19 cellular contexts compared by ENCODE assay signal in the genomic region with DNA sequence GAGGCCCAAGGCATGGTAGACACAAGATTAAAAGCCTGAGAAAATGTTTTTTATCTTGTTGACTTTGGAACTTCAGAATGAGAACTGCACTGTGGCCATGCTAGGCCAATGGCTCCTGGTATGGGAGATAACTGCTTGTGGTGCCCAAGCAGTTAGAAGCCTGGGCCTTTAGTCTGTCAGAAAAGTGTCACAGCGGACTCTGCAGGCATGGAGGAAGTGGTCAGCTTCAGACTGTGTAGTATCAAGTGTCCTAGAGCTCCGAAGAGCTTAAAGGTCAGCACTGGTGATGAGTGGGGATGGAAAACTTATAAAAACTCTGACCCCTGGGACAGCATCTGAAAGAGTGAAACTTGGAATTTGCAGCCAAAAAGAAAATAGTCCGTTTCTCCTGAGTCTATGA. TPM values are rescaled to one million over a fixed set of nuclear protein-coding genes. Genes with fewer than 3 reads are reported as not detected.
A peak's percentile ranks its signal among the peaks of the same experiment; 100 is the strongest.
DNase-seq lines count a peak whose midpoint lies in the region; ATAC-seq and TF ChIP-seq lines count a peak whose summit lies in the region.
"Had no signal": no experiment of that assay in that cellular context is flagged by ENCODE, and none has a peak within 500 bp of the region (broad histone marks: within the 10 kb centered on the region; RNA-seq: fewer than 3 reads in every experiment).

No MANE protein-coding gene starts in this region.

- H3K27me3 Mint-ChIP-seq in T-cell, result no peaks in the 10 kb centered on the region
- H3K27me3 Mint-ChIP-seq in central memory CD8-positive, alpha-beta T cell, result no peaks in the 10 kb centered on the region
- H3K27me3 Mint-ChIP-seq: stimulated activated naive CD8-positive, alpha-beta T cell treated with anti-CD3 and anti-CD28 coated beads, Interleukin-15, Interleukin-2, amounts not matched to agents 100 ng/mL and 50 ng/mL, for 24 hours had no signal

- ATAC-seq in T-cell (replicated peaks in 1 of 4), result no peak
- ATAC-seq in central memory CD8-positive, alpha-beta T cell (replicated peaks; ENCODE audit: extremely low read depth, poor library complexity, severe bottlenecking), result no peak
- no peak for ATAC-seq in foreskin keratinocyte
- ATAC-seq: activated CD8-positive, alpha-beta T cell treated with anti-CD3 and anti-CD28 coated beads, Interleukin-2, amount 10 ng/mL, durations not matched to agents 7 days and 5 days; activated T-cell treated with anti-CD3 and anti-CD28 coated beads, Interleukin-2, amount 50 U/mL, for 4 hours had no signal

- H3K36me3 ChIP-seq in transverse colon (peaks cover 0 to 21% (median 6%) of the 10 kb centered on the region in 4 donors), colonic mucosa (peaks cover 15% of the 10 kb centered on the region)

- H3K9ac ChIP-seq in colonic mucosa (ENCODE audit: low read depth in 2 of 2, low read length in 2 of 2), result no peak overlapping the region
- H3K9ac ChIP-seq: KMS-11 had no signal

- H3K27ac Mint-ChIP-seq in T-cell, result peak overlapping the region; percentile 52 to 73
- H3K27ac Mint-ChIP-seq in central memory CD8-positive, alpha-beta T cell (ENCODE audit: low read depth), result peak overlapping the region; percentile 38
- H3K27ac Mint-ChIP-seq: activated CD8-positive, alpha-beta T cell treated with anti-CD3 and anti-CD28 coated beads, Interleukin-2, amount 10 ng/mL, durations not matched to agents 7 days and 5 days; stimulated activated naive CD8-positive, alpha-beta T cell treated with anti-CD3 and anti-CD28 coated beads, Interleukin-15, Interleukin-2, amounts not matched to agents 100 ng/mL and 50 ng/mL, for 24 hours; T-helper 1 cell treated with Interleukin-12 subunit alpha and Interleukin-12 subunit beta and Interleukin-4 antibody, amounts not matched to agents 30 μg/mL and 1 μg/mL, for 36 hours had no signal

- no peak for TF ChIP-seq EP300 in transverse colon (IDR thresholded peaks at IDR 0.05; ENCODE audit: low read depth)

- intact Hi-C loops in transverse colon (cut with DNase I; ENCODE audit: low total_unique reads), result no loop called here
- intact Hi-C loops in colonic mucosa (cut with DNase I), result no loop called here

- in situ Hi-C loops in transverse colon (cut with MboI; ENCODE audit: low pct_ligation_motif_present in 1 of 4, low pct_unique_long_range_greater_than_20kb in 1 of 4, low sequenced_read_pairs in 3 of 4), result no loop called here

- no peak for TF ChIP-seq POLR2A in transverse colon (IDR thresholded peaks at IDR 0.05)

- H3K4me1 ChIP-seq in transverse colon (peaks cover 34 to 65% (median 47%) of the 10 kb centered on the region in 4 donors), colonic mucosa (peaks cover 26% of the 10 kb centered on the region), foreskin keratinocyte (peaks cover 5% of the 10 kb centered on the region)
- H3K4me1 ChIP-seq: HAP-1 had no signal

- H3K9me3 Mint-ChIP-seq in T-cell, result no peaks in the 10 kb centered on the region
- H3K9me3 Mint-ChIP-seq in central memory CD8-positive, alpha-beta T cell, result no peaks in the 10 kb centered on the region
- H3K9me3 Mint-ChIP-seq: activated T-cell treated with anti-CD3 and anti-CD28 coated beads, Interleukin-2, amount 50 U/mL, for 4 hours; stimulated activated naive CD8-positive, alpha-beta T cell treated with anti-CD3 and anti-CD28 coated beads, Interleukin-15, Interleukin-2, amounts not matched to agents 100 ng/mL and 50 ng/mL, for 24 hours; T-helper 1 cell treated with Interleukin-12 subunit alpha and Interleukin-12 subunit beta and Interleukin-4 antibody, amounts not matched to agents 30 μg/mL and 1 μg/mL, for 36 hours had no signal

- H3K27ac ChIP-seq in transverse colon (peak overlapping the region; percentile 82 to 86 (median 84)), colonic mucosa (no peak overlapping the region), foreskin keratinocyte (no peak overlapping the region)
- H3K27ac ChIP-seq: KMS-11 had no signal

- POLR2A ChIA-PET in T-cell (lab: Charles Lee), result no interaction called here

- H3K4me1 Mint-ChIP-seq in T-cell, result peaks cover 41 to 77% (median 77%) of the 10 kb centered on the region in 3 donors
- H3K4me1 Mint-ChIP-seq in central memory CD8-positive, alpha-beta T cell, result peaks cover 67% of the 10 kb centered on the region

- WGBS in transverse colon (ENCODE audit: low coverage in 1 of 2), 2 donors, result 78 to 83% methylated on average over 1 to 3 of the region's 3 CpGs

- H3K27me3 ChIP-seq in transverse colon (no peaks in the 10 kb centered on the region), colonic mucosa (no peaks in the 10 kb centered on the region), foreskin keratinocyte (no peaks in the 10 kb centered on the region)

- CTCF ChIA-PET in T-cell (lab: Charles Lee), result interaction anchor here (0.5 to 0.7 kb wide), 2 partner anchors 51 to 54 kb away, joined by 3 read pairs; no protein-coding TSS in a partner anchor

- no peak for DNase-seq in T-cell
- DNase-seq in central memory CD8-positive, alpha-beta T cell (ENCODE audit: low spot score in 2 of 2), result no peak
- peak; percentile 47 for DNase-seq in myocyte (ENCODE audit: low read depth)
- DNase-seq in transverse colon, result no peak
- DNase-seq in colonic mucosa, result no peak
- DNase-seq in foreskin keratinocyte, result no peak
- no peak for DNase-seq in NCI-H774 (lab: John Stamatoyannopoulos, UW)
- DNase-seq: activated CD4-positive, CD25-positive, alpha-beta regulatory T cell; activated CD8-positive, alpha-beta T cell treated with anti-CD3 and anti-CD28 coated beads, Interleukin-2, amount 10 ng/mL, durations not matched to agents 7 days and 5 days; activated T-cell treated with anti-CD3 and anti-CD28 coated beads, Interleukin-2, amount 50 U/mL, for 4 hours; cerebellar nuclear complex; GDM1; kidney glomerular epithelial cell; NCI-H1092; NCI-H524 treated with DMSO at 0.1 percent for 48 hours had no signal

- H3K9me3 ChIP-seq in transverse colon, result no peaks in the 10 kb centered on the region
- no peaks in the 10 kb centered on the region for H3K9me3 ChIP-seq in colonic mucosa
- H3K9me3 ChIP-seq: HAP-1 had no signal

- no peak for TF ChIP-seq CTCF in transverse colon (IDR thresholded peaks at IDR 0.05)
- TF ChIP-seq CTCF in colonic mucosa (IDR thresholded peaks at IDR 0.05), result no peak
- no peak for TF ChIP-seq CTCF in foreskin keratinocyte (conservative IDR thresholded peaks at IDR 0.05)

- no peak overlapping the region for H3K4me3 Mint-ChIP-seq in T-cell
- no peak overlapping the region for H3K4me3 Mint-ChIP-seq in central memory CD8-positive, alpha-beta T cell
- H3K4me3 Mint-ChIP-seq: activated CD8-positive, alpha-beta T cell treated with anti-CD3 and anti-CD28 coated beads, Interleukin-2, amount 10 ng/mL, durations not matched to agents 7 days and 5 days; activated T-cell treated with anti-CD3 and anti-CD28 coated beads, Interleukin-2, amount 50 U/mL, for 4 hours; stimulated activated naive CD8-positive, alpha-beta T cell treated with anti-CD3 and anti-CD28 coated beads, Interleukin-15, Interleukin-2, amounts not matched to agents 100 ng/mL and 50 ng/mL, for 24 hours; T-helper 1 cell treated with Interleukin-12 subunit alpha and Interleukin-12 subunit beta and Interleukin-4 antibody, amounts not matched to agents 30 μg/mL and 1 μg/mL, for 36 hours had no signal

- peaks cover 73% of the 10 kb centered on the region for H3K36me3 Mint-ChIP-seq in T-cell
- H3K36me3 Mint-ChIP-seq in central memory CD8-positive, alpha-beta T cell (ENCODE audit: insufficient read depth), result peaks cover 42% of the 10 kb centered on the region

- no peak overlapping the region for H3K4me3 ChIP-seq in transverse colon
- no peak overlapping the region for H3K4me3 ChIP-seq in colonic mucosa
- H3K4me3 ChIP-seq: HAP-1 had no signal

RNA-seq across cellular contexts. Expression of a gene that starts 11.8 kb away (rescaled TPM):
- 10 to 100 TPM; 24.6 to 46.3 (median 35.0) TPM for total RNA-seq in T-cell
- 35.8 and 37.1 TPM in 2 replicates for total RNA-seq in myocyte
- 23.9 TPM for polyA plus RNA-seq in myocyte (2012)
- total RNA-seq in transverse colon, result 10 to 100 TPM; 34.5 to 40.0 (median 38.1) TPM
- total RNA-seq in colonic mucosa, result 10 to 100 TPM; 21.7 to 30.8 TPM
- total RNA-seq in foreskin keratinocyte, result 14.1 and 18.7 TPM in 2 replicates
- polyA plus RNA-seq in foreskin keratinocyte, result 4.4 and 6.4 TPM in 2 replicates

RNA-seq across cellular contexts. Expression of a gene that starts 40.6 kb away (rescaled TPM):
- 10 to 100 TPM in 1 of 5 donors, 1 to 10 TPM in 4; 2.0 to 14.7 (median 3.7) TPM for total RNA-seq in T-cell
- total RNA-seq in myocyte, result not detected in 2 replicates
- polyA plus RNA-seq in myocyte (2012), result 0.37 TPM
- total RNA-seq in transverse colon, result 1 to 10 TPM in 3 of 4 donors, not detected in 1; 3.3 to 9.4 (median 6.7) TPM
- 1 to 10 TPM; 1.0 to 1.6 TPM for total RNA-seq in colonic mucosa
- total RNA-seq in foreskin keratinocyte, result not detected in 2 replicates
- not detected in 2 replicates for polyA plus RNA-seq in foreskin keratinocyte

RNA-seq across cellular contexts. Expression of a gene that starts 43.4 kb away (rescaled TPM):
- total RNA-seq in T-cell, result under 1 TPM in 2 of 5 donors, not detected in 3; 0.08 to 0.28 TPM
- total RNA-seq in myocyte, result not detected in 2 replicates
- not detected for polyA plus RNA-seq in myocyte (2012)
- total RNA-seq in transverse colon, result under 1 TPM in 2 of 4 donors, not detected in 2; 0.14 to 0.32 TPM
- under 1 TPM; 0.05 to 0.17 TPM for total RNA-seq in colonic mucosa
- not detected in 2 replicates for total RNA-seq in foreskin keratinocyte
- not detected in 2 replicates for polyA plus RNA-seq in foreskin keratinocyte
- total RNA-seq: activated CD8-positive, alpha-beta T cell treated with anti-CD3 and anti-CD28 coated beads, Interleukin-2, amount 10 ng/mL, durations not matched to agents 7 days and 5 days; activated T-cell treated with anti-CD3 and anti-CD28 coated beads, Interleukin-2, amount 50 U/mL, for 4 hours had no signal

Comparison
In these comparisons a context has a peak if more than half of its experiments do, and no peak if none do; other contexts are left out.
1. H3K27ac ChIP-seq: peak in transverse colon (4 of 4); none in colonic mucosa (single experiment) and foreskin keratinocyte (single experiment).